In the genomic region with DNA sequence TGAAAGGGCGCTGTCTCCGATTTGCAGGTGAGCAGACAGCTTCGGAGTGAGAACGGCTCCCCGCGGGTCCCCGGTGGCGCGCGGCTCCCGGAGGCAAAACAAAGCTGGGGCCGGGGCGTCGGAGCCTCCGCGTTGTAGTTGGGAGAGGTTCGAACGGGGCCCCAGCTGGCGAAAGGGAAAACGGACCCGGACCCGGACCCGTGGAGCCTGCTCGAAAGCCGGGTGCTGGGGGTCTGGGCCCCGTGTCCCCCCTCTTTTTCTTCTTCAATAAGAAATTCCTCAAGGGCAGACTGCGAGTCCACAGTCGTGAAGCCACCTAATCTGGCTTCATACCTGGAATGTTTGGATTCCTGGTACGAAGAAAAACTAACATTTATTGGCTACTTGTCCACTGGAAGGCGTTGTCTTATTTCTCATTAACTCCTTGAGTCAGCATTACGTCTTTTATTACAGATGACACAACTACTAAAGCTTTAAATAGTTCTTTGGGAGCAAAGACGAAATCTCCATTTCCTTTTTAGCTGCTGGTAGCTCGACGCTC, we compare ENCODE assay signal across 7 cellular contexts.
A peak's percentile ranks its signal among the peaks of the same experiment; 100 is the strongest.
DNase-seq lines count a peak whose midpoint lies in the region; ATAC-seq and TF ChIP-seq lines count a peak whose summit lies in the region.

No MANE protein-coding gene starts in this region.

- in situ Hi-C loops in GM13977 (cut with MboI; ENCODE audit: low pct_unique_long_range_greater_than_20kb, low sequenced_read_pairs, unreplicated experiment) = no loop called here

- H3K4me3 Mint-ChIP-seq in activated naive CD4-positive, alpha-beta T cell treated with anti-CD3 and anti-CD28 coated beads, Interleukin-2, amount 50 U/mL, for 24 hours = peak overlapping the region; percentile 89

- no peaks in the 10 kb centered on the region for H3K36me3 ChIP-seq in neuron (ENCODE audit: insufficient read depth, low read length)

- no peaks in the 10 kb centered on the region for H3K9me3 ChIP-seq in neuron (ENCODE audit: low read length)

- H2AFZ ChIP-seq in neuron (ENCODE audit: low read depth, low read length) = peak overlapping the region; percentile 33

- no peak for ATAC-seq in HG03521 (IDR thresholded peaks at IDR 0.05; ENCODE audit: unreplicated experiment)

- no peaks in the 10 kb centered on the region for H3K27me3 ChIP-seq in neuron (ENCODE audit: insufficient read depth, low read length)

- H3K4me1 ChIP-seq in neuron (ENCODE audit: insufficient read depth, low read length) = peaks cover 27% of the 10 kb centered on the region

- H3K4me3 ChIP-seq in neuron (ENCODE audit: low read length) = peak overlapping the region; percentile 76

- H3K4me1 Mint-ChIP-seq in activated naive CD4-positive, alpha-beta T cell treated with anti-CD3 and anti-CD28 coated beads, Interleukin-2, amount 50 U/mL, for 24 hours = peaks cover 57% of the 10 kb centered on the region

- peak; percentile 36 for DNase-seq in GM13977 (ENCODE audit: low spot score)
- peak; percentile 57 for DNase-seq in NCI-H748 treated with DMSO at 0.1 percent for 48 hours (lab: John Stamatoyannopoulos, UW)
- peak; percentile 10 for DNase-seq in germinal center (ENCODE audit: low spot score)
- DNase-seq in Kasumi-1 (lab: John Stamatoyannopoulos, UW) = no peak

- TF ChIP-seq CTCF in GM13977 (IDR thresholded peaks at IDR 0.05; ENCODE audit: extremely low read depth, insufficient read depth, missing control alignments) = no peak

- no peaks in the 10 kb centered on the region for H3K27me3 Mint-ChIP-seq in activated naive CD4-positive, alpha-beta T cell treated with anti-CD3 and anti-CD28 coated beads, Interleukin-2, amount 50 U/mL, for 24 hours

- H3K27ac Mint-ChIP-seq in activated naive CD4-positive, alpha-beta T cell treated with anti-CD3 and anti-CD28 coated beads, Interleukin-2, amount 50 U/mL, for 24 hours = peak overlapping the region; percentile 93

- H3K36me3 Mint-ChIP-seq in activated naive CD4-positive, alpha-beta T cell treated with anti-CD3 and anti-CD28 coated beads, Interleukin-2, amount 50 U/mL, for 24 hours = no peaks in the 10 kb centered on the region

- no peaks in the 10 kb centered on the region for H3K9me3 Mint-ChIP-seq in activated naive CD4-positive, alpha-beta T cell treated with anti-CD3 and anti-CD28 coated beads, Interleukin-2, amount 50 U/mL, for 24 hours

Comparison
In these comparisons a context has a peak if more than half of its experiments do, and no peak if none do; other contexts are left out.
1. DNase-seq: peak in GM13977 (single experiment), NCI-H748 treated with DMSO at 0.1 percent for 48 hours (single experiment) and germinal center (single experiment); none in Kasumi-1 (0 of 2).